ENCODE assay signal across 8 cellular contexts in genomic region chr20:48722002-48722731, GRCh38.
DNase-seq lines count a peak whose midpoint lies in the region; TF ChIP-seq lines count a peak whose summit lies in the region.

No MANE protein-coding gene starts in this region.

- DNase-seq in GM12864 (ENCODE audit: low read depth) (peak; percentile 63), RPMI7951 (ENCODE audit: low read depth) (peak; percentile 71), fibroblast of pulmonary artery (ENCODE audit: low read depth) (peak; percentile 84), renal cortical epithelial cell (ENCODE audit: low read depth) (peak; percentile 36), NCI-H82 (lab: John Stamatoyannopoulos, UW) (no peak), HUDEP-2 (lab: John Stamatoyannopoulos, UW; ENCODE audit: unreplicated experiment in 76 of 76) (no peak), NCI-H1092 (lab: John Stamatoyannopoulos, UW) (no peak), NCI-H446 (lab: John Stamatoyannopoulos, UW) (no peak)

- H3K4me3 ChIP-seq in GM12864 (ENCODE audit: low read depth, low read length) (no peak overlapping the region; the same call in 1 of the 2 replicates), fibroblast of pulmonary artery (replicated peaks; ENCODE audit: low read depth, low read length) (no peak overlapping the region)

- TF ChIP-seq CTCF in GM12864 (IDR thresholded peaks at IDR 0.05; ENCODE audit: low read depth, low read length, missing control alignments) (no peak), fibroblast of pulmonary artery (IDR thresholded peaks at IDR 0.05; ENCODE audit: low read length, missing control alignments) (no peak)

Comparison
In these comparisons a context has a peak if more than half of its experiments do, and no peak if none do; other contexts are left out.
1. DNase-seq: peak in GM12864 (single experiment), RPMI7951 (single experiment), fibroblast of pulmonary artery (single experiment) and renal cortical epithelial cell (single experiment); none in NCI-H82 (single experiment), HUDEP-2 (0 of 76), NCI-H1092 (single experiment) and NCI-H446 (0 of 2).